1 cellular context compared by ENCODE assay signal in the genomic region with DNA sequence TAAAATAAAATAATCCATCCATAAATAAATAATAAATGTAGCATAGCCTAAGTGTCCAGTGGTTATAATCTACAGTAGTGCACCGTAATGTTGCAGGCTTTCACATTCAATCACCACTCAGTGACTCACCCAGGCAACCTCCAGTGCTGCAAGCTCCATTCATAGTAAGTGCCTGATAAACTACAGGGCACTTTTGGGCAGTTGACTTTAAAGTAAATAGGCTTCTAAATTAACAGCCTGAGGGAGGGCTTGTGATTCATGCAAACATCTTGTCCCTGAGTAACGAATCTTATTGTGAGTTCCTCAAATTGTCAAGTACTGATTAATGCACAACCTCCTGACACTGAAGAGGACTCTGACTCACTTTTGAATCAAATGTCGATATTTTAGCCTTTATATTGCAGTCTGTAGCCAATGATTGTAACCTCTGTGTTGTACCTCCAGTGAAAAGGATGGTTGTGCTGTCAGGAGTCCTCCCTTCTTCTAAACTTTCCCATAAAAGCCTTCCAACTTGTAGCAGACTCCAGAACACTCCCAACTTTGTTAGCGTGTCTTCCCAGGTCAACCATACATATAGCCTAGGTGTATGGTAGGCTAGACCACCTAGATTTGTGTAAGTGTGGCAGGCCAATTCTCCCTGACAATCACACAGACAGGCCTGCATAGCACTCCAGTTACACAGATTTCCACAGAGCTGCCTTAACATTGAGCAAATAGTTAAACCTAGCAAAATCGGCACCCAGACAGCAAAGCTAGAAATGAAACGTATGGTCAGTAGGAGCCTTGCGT.
A peak's percentile ranks its signal among the peaks of the same experiment; 100 is the strongest.
TF ChIP-seq lines count a peak whose summit lies in the region.

No MANE protein-coding gene starts in this region.

TF ChIP-seq in SK-N-SH, 30 proteins besides CTCF, POLR2A, EP300 and RAD21 (continued from another document):
- TF ChIP-seq, protein P1, sequence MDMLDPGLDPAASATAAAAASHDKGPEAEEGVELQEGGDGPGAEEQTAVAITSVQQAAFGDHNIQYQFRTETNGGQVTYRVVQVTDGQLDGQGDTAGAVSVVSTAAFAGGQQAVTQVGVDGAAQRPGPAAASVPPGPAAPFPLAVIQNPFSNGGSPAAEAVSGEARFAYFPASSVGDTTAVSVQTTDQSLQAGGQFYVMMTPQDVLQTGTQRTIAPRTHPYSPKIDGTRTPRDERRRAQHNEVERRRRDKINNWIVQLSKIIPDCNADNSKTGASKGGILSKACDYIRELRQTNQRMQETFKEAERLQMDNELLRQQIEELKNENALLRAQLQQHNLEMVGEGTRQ (IDR thresholded peaks at IDR 0.05; ENCODE audit: borderline replicate concordance, low read depth, low read length) = no peak
- no peak for TF ChIP-seq MEF2A (IDR thresholded peaks at IDR 0.05; ENCODE audit: borderline replicate concordance, low read depth)
- no peak for TF ChIP-seq IRF3 (IDR thresholded peaks at IDR 0.05; ENCODE audit: low read depth, low read length)
- TF ChIP-seq, protein P2, sequence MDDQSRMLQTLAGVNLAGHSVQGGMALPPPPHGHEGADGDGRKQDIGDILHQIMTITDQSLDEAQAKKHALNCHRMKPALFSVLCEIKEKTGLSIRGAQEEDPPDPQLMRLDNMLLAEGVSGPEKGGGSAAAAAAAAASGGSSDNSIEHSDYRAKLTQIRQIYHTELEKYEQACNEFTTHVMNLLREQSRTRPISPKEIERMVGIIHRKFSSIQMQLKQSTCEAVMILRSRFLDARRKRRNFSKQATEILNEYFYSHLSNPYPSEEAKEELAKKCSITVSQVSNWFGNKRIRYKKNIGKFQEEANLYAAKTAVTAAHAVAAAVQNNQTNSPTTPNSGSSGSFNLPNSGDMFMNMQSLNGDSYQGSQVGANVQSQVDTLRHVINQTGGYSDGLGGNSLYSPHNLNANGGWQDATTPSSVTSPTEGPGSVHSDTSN (IDR thresholded peaks at IDR 0.05) = peak; percentile 78
- no peak for TF ChIP-seq TEAD4 (IDR thresholded peaks at IDR 0.05; ENCODE audit: borderline replicate concordance, insufficient read depth)
- no peak for TF ChIP-seq NRF1 (IDR thresholded peaks at IDR 0.05; ENCODE audit: low read depth, low read length)
- no peak for TF ChIP-seq USF1 (IDR thresholded peaks at IDR 0.05; ENCODE audit: borderline replicate concordance, low read depth)
- TF ChIP-seq SIN3A (IDR thresholded peaks at IDR 0.05; ENCODE audit: borderline replicate concordance, low read depth, low read length) = no peak
- TF ChIP-seq YY1 (IDR thresholded peaks at IDR 0.05; ENCODE audit: low read depth) = no peak
- 0 out of 2 replicates have a peak, but pooled peaks have one; percentile 16 for TF ChIP-seq POLR2AphosphoS5 (IDR thresholded peaks at IDR 0.05; ENCODE audit: low read depth, low read length)
- TF ChIP-seq, protein P3, sequence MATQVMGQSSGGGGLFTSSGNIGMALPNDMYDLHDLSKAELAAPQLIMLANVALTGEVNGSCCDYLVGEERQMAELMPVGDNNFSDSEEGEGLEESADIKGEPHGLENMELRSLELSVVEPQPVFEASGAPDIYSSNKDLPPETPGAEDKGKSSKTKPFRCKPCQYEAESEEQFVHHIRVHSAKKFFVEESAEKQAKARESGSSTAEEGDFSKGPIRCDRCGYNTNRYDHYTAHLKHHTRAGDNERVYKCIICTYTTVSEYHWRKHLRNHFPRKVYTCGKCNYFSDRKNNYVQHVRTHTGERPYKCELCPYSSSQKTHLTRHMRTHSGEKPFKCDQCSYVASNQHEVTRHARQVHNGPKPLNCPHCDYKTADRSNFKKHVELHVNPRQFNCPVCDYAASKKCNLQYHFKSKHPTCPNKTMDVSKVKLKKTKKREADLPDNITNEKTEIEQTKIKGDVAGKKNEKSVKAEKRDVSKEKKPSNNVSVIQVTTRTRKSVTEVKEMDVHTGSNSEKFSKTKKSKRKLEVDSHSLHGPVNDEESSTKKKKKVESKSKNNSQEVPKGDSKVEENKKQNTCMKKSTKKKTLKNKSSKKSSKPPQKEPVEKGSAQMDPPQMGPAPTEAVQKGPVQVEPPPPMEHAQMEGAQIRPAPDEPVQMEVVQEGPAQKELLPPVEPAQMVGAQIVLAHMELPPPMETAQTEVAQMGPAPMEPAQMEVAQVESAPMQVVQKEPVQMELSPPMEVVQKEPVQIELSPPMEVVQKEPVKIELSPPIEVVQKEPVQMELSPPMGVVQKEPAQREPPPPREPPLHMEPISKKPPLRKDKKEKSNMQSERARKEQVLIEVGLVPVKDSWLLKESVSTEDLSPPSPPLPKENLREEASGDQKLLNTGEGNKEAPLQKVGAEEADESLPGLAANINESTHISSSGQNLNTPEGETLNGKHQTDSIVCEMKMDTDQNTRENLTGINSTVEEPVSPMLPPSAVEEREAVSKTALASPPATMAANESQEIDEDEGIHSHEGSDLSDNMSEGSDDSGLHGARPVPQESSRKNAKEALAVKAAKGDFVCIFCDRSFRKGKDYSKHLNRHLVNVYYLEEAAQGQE (IDR thresholded peaks at IDR 0.05; ENCODE audit: low read depth, low read length) = no peak
- TF ChIP-seq MXI1 (IDR thresholded peaks at IDR 0.05; ENCODE audit: low read depth, low read length) = no peak
- TF ChIP-seq FOXM1 (IDR thresholded peaks at IDR 0.05; ENCODE audit: low read depth) = no peak
- TF ChIP-seq EZH2phosphoT487 (IDR thresholded peaks at IDR 0.05; ENCODE audit: borderline replicate concordance, low read depth) = no peak
- no peak for TF ChIP-seq ELF1 (IDR thresholded peaks at IDR 0.05)
- TF ChIP-seq, protein P4, sequence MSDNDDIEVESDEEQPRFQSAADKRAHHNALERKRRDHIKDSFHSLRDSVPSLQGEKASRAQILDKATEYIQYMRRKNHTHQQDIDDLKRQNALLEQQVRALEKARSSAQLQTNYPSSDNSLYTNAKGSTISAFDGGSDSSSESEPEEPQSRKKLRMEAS (IDR thresholded peaks at IDR 0.05; ENCODE audit: low read depth) = no peak
- TF ChIP-seq RCOR1 (IDR thresholded peaks at IDR 0.05; ENCODE audit: low read length) = no peak
- TF ChIP-seq TAF1 (IDR thresholded peaks at IDR 0.05; ENCODE audit: borderline replicate concordance, low read depth, low read length) = no peak
- TF ChIP-seq RFX5 (IDR thresholded peaks at IDR 0.05; ENCODE audit: low read length) = no peak
